In the genomic region with DNA sequence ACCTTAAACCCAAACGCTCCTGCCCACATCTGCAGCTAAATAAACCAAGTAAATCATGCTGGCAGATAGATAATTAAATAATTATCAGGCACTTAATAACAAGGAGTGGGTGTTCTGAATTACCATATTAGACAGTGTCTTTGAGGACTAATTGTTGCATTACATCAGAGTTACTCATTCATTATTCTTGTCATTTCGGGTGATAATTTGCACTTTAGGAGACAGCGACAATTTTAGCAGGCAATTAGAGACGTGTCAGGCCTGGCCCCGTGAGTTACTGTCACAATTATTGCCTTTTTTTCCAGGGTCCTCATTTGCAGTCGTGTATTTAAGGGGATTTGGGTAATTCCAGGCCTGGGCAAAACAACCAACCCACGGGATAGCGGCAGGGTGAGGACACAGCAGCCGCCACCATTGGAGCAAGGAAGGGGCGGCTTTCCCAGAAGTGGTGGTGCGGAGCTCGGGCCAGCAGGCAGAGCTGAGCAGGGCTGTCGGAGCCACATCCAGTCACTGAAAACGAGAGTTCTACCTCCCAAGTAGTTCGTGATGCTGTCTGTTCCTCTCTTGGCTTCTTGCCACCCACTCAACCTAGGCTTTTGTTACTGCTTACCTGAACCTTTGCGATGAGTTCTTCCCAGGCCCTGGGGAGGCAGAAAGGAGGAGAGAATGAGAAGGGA, we compare ENCODE assay signal across 1 cellular context.
TF ChIP-seq lines count a peak whose summit lies in the region.

No MANE protein-coding gene starts in this region.

TF ChIP-seq in GM23338, 12 proteins besides CTCF, POLR2A, EP300 and RAD21 (continued from another document):
- TF ChIP-seq, protein P1, sequence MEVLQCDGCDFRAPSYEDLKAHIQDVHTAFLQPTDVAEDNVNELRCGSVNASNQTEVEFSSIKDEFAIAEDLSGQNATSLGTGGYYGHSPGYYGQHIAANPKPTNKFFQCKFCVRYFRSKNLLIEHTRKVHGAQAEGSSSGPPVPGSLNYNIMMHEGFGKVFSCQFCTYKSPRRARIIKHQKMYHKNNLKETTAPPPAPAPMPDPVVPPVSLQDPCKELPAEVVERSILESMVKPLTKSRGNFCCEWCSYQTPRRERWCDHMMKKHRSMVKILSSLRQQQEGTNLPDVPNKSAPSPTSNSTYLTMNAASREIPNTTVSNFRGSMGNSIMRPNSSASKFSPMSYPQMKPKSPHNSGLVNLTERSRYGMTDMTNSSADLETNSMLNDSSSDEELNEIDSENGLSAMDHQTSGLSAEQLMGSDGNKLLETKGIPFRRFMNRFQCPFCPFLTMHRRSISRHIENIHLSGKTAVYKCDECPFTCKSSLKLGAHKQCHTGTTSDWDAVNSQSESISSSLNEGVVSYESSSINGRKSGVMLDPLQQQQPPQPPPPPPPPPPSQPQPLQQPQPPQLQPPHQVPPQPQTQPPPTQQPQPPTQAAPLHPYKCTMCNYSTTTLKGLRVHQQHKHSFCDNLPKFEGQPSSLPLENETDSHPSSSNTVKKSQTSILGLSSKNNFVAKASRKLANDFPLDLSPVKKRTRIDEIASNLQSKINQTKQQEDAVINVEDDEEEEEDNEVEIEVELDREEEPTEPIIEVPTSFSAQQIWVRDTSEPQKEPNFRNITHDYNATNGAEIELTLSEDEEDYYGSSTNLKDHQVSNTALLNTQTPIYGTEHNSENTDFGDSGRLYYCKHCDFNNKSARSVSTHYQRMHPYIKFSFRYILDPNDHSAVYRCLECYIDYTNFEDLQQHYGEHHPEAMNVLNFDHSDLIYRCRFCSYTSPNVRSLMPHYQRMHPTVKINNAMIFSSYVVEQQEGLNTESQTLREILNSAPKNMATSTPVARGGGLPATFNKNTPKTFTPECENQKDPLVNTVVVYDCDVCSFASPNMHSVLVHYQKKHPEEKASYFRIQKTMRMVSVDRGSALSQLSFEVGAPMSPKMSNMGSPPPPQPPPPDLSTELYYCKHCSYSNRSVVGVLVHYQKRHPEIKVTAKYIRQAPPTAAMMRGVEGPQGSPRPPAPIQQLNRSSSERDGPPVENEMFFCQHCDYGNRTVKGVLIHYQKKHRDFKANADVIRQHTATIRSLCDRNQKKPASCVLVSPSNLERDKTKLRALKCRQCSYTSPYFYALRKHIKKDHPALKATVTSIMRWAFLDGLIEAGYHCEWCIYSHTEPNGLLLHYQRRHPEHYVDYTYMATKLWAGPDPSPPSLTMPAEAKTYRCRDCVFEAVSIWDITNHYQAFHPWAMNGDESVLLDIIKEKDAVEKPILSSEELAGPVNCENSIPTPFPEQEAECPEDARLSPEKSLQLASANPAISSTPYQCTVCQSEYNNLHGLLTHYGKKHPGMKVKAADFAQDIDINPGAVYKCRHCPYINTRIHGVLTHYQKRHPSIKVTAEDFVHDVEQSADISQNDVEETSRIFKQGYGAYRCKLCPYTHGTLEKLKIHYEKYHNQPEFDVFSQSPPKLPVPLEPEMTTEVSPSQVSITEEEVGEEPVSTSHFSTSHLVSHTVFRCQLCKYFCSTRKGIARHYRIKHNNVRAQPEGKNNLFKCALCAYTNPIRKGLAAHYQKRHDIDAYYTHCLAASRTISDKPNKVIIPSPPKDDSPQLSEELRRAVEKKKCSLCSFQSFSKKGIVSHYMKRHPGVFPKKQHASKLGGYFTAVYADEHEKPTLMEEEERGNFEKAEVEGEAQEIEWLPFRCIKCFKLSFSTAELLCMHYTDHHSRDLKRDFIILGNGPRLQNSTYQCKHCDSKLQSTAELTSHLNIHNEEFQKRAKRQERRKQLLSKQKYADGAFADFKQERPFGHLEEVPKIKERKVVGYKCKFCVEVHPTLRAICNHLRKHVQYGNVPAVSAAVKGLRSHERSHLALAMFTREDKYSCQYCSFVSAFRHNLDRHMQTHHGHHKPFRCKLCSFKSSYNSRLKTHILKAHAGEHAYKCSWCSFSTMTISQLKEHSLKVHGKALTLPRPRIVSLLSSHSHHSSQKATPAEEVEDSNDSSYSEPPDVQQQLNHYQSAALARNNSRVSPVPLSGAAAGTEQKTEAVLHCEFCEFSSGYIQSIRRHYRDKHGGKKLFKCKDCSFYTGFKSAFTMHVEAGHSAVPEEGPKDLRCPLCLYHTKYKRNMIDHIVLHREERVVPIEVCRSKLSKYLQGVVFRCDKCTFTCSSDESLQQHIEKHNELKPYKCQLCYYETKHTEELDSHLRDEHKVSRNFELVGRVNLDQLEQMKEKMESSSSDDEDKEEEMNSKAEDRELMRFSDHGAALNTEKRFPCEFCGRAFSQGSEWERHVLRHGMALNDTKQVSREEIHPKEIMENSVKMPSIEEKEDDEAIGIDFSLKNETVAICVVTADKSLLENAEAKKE (CRISPR knock-in tag; IDR thresholded peaks at IDR 0.05) = no peak
TF ChIP-seq in GM23338: peak in this region for 0.
